In the genomic region with DNA sequence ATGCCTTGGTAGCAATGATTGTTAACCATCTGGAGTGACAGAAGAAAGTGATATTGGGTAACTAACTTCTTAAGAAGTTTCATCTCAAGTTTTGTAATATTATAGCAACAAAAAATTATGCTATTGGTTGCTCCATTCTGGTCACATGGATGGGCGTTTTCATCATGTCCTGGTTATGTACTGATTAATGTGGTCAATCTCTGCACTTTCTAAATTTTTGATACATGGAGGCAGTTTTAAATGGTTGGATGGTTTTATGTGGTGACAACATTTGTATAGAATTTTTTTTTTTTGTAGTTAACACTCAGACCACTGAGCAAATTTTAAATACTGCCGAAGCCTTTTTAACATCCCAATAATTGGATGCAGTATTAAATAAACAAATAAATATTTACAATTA, we compare ENCODE assay signal across 22 cellular contexts. TPM values are rescaled to one million over a fixed set of nuclear protein-coding genes. Genes with fewer than 3 reads are reported as not detected.
A peak's percentile ranks its signal among the peaks of the same experiment; 100 is the strongest.
DNase-seq lines count a peak whose midpoint lies in the region; ATAC-seq, FAIRE-seq and TF ChIP-seq lines count a peak whose summit lies in the region.
"Had no signal": no experiment of that assay in that cellular context is flagged by ENCODE, and none has a peak within 500 bp of the region (broad histone marks: within the 10 kb centered on the region; RNA-seq: fewer than 3 reads in every experiment).

No MANE protein-coding gene starts in this region.

- ATAC-seq in A549 (no peak), foreskin keratinocyte (no peak), GM21528 (IDR thresholded peaks at IDR 0.05; ENCODE audit: low FRiP score, unreplicated experiment) (no peak)
- no peak for ATAC-seq in CD4-positive, alpha-beta T cell (ENCODE audit: poor library complexity)
- ATAC-seq: sciatic nerve, T-helper 17 cell, upper lobe of right lung had no signal

- H3K4me1 ChIP-seq in A549: peaks cover 7% of the 10 kb centered on the region; the same call in 2 of the 3 replicates
- H3K4me1 ChIP-seq in GM23248 (ENCODE audit: insufficient read depth): peaks cover 19% of the 10 kb centered on the region
- H3K4me1 ChIP-seq in adipocyte (ENCODE audit: control insufficient read depth, insufficient read depth, low read length): peaks cover 16% of the 10 kb centered on the region
- peaks cover 21% of the 10 kb centered on the region for H3K4me1 ChIP-seq in foreskin keratinocyte
- H3K4me1 ChIP-seq in Peyer's patch: no peaks in the 10 kb centered on the region
- H3K4me1 ChIP-seq: esophagus squamous epithelium, upper lobe of right lung had no signal

- H4K20me1 ChIP-seq in GM23248 (ENCODE audit: insufficient read depth): no peaks in the 10 kb centered on the region

- no peak overlapping the region for H3K27ac Mint-ChIP-seq in activated T-cell treated with anti-CD3 and anti-CD28 coated beads, Interleukin-2, amount 50 U/mL, for 24 hours
- H3K27ac Mint-ChIP-seq in CD4-positive, alpha-beta T cell: no peak overlapping the region
- H3K27ac Mint-ChIP-seq: activated CD4-positive, alpha-beta T cell treated with anti-CD3 and anti-CD28 coated beads for 36 hours; memory B cell; T-helper 17 cell had no signal

- H3K27me3 ChIP-seq in GM23248 (replicated peaks; ENCODE audit: insufficient read depth): no peaks in the 10 kb centered on the region
- H3K27me3 ChIP-seq in adipocyte (replicated peaks; ENCODE audit: control insufficient read depth, insufficient read depth, low read length): no peaks in the 10 kb centered on the region
- H3K27me3 ChIP-seq in foreskin keratinocyte: no peaks in the 10 kb centered on the region
- H3K27me3 ChIP-seq in Peyer's patch: no peaks in the 10 kb centered on the region
- no peaks in the 10 kb centered on the region for H3K27me3 ChIP-seq in CD4-positive, alpha-beta T cell (ENCODE audit: control insufficient read depth, insufficient read depth, low read length)
- H3K27me3 ChIP-seq: esophagus squamous epithelium, upper lobe of right lung had no signal

- H3K36me3 Mint-ChIP-seq in activated T-cell treated with anti-CD3 and anti-CD28 coated beads, Interleukin-2, amount 50 U/mL, for 24 hours (ENCODE audit: low read depth): peaks cover 14% of the 10 kb centered on the region
- H3K36me3 Mint-ChIP-seq in CD4-positive, alpha-beta T cell (ENCODE audit: low read depth): peaks cover 33% of the 10 kb centered on the region

- DNase-seq in A549 (ENCODE audit: low read depth in 1 of 2, low spot score in 1 of 2): no peak
- DNase-seq in GM23248: peak; percentile 74
- DNase-seq in adipocyte (ENCODE audit: low read depth): peak; percentile 63
- DNase-seq in foreskin keratinocyte: peak in 1 of 2 donors; percentile 15
- DNase-seq in activated T-cell treated with anti-CD3 and anti-CD28 coated beads, Interleukin-2, amount 50 U/mL, for 24 hours: no peak
- DNase-seq in Peyer's patch: no peak
- no peak for DNase-seq in CD4-positive, alpha-beta T cell
- DNase-seq: activated CD4-positive, alpha-beta T cell treated with anti-CD3 and anti-CD28 coated beads for 36 hours; activated T-cell treated with anti-CD3 and anti-CD28 coated beads for 4 hours; cortex of kidney; DMS 273 treated with DMSO at 0.1 percent for 48 hours; esophagus squamous epithelium; KG1; NCI-H1436; NCI-H510A treated with DMSO at 0.1 percent for 48 hours; RPMI8226; stimulated activated naive CD4-positive, alpha-beta T cell treated with Interleukin-2 at 50 U/mL for 16 hours; T-helper 17 cell; upper lobe of right lung had no signal

- H3K79me2 ChIP-seq in GM23248 (ENCODE audit: insufficient read depth): no peaks in the 10 kb centered on the region

- peaks cover 26% of the 10 kb centered on the region for H3F3A ChIP-seq in GM23248 (ENCODE audit: insufficient read depth)

- POLR2A ChIA-PET in A549 (lab: Yijun Ruan, JAX): no interaction called here
- POLR2A ChIA-PET in CD4-positive, alpha-beta T cell (lab: Charles Lee): no interaction called here

- TF ChIP-seq EP300 in A549 (IDR thresholded peaks at IDR 0.05): no peak

- FAIRE-seq in A549 (lab: Jason Lieb, UNC): no peak

- TF ChIP-seq RAD21 in A549 (conservative IDR thresholded peaks at IDR 0.05 in 1 of 2, IDR thresholded peaks at IDR 0.05 in 1 of 2): no peak

- no peak overlapping the region for H3K4me3 Mint-ChIP-seq in activated T-cell treated with anti-CD3 and anti-CD28 coated beads, Interleukin-2, amount 50 U/mL, for 24 hours
- H3K4me3 Mint-ChIP-seq in CD4-positive, alpha-beta T cell: no peak overlapping the region
- H3K4me3 Mint-ChIP-seq: activated CD4-positive, alpha-beta T cell treated with anti-CD3 and anti-CD28 coated beads for 36 hours; memory B cell; T-helper 17 cell had no signal

- H3K9me3 Mint-ChIP-seq in activated T-cell treated with anti-CD3 and anti-CD28 coated beads, Interleukin-2, amount 50 U/mL, for 24 hours: no peaks in the 10 kb centered on the region
- no peaks in the 10 kb centered on the region for H3K9me3 Mint-ChIP-seq in CD4-positive, alpha-beta T cell
- H3K9me3 Mint-ChIP-seq: memory B cell had no signal

- H3K9me3 ChIP-seq in A549: no peaks in the 10 kb centered on the region
- H3K9me3 ChIP-seq in GM23248 (ENCODE audit: low read depth): no peaks in the 10 kb centered on the region
- no peaks in the 10 kb centered on the region for H3K9me3 ChIP-seq in adipocyte (ENCODE audit: control insufficient read depth, low read length)
- H3K9me3 ChIP-seq in Peyer's patch: no peaks in the 10 kb centered on the region
- H3K9me3 ChIP-seq in CD4-positive, alpha-beta T cell (ENCODE audit: control insufficient read depth, low read length): no peaks in the 10 kb centered on the region
- H3K9me3 ChIP-seq: esophagus squamous epithelium, upper lobe of right lung had no signal

- 82% methylated on average over 2 of the region's 2 CpGs for WGBS in A549 (ENCODE audit: missing lambda C conversion rate)
- 22 to 36% methylated on average over 2 of the region's 2 CpGs for WGBS in GM23248 (ENCODE audit: low coverage in 1 of 2, low lambda C conversion rate in 2 of 2, missing lambda C conversion rate in 2 of 2), 2 experiments

- H3K27me3 Mint-ChIP-seq in activated T-cell treated with anti-CD3 and anti-CD28 coated beads, Interleukin-2, amount 50 U/mL, for 24 hours: no peaks in the 10 kb centered on the region
- no peaks in the 10 kb centered on the region for H3K27me3 Mint-ChIP-seq in CD4-positive, alpha-beta T cell
- H3K27me3 Mint-ChIP-seq: activated CD4-positive, alpha-beta T cell treated with anti-CD3 and anti-CD28 coated beads for 36 hours; memory B cell; T-helper 17 cell had no signal

- H3K9me2 ChIP-seq in GM23248 (ENCODE audit: insufficient read depth): no peaks in the 10 kb centered on the region

- H3K27ac ChIP-seq in A549: no peak overlapping the region
- H3K27ac ChIP-seq in GM23248: peak overlapping the region; percentile 69
- peak overlapping the region; percentile 3 for H3K27ac ChIP-seq in foreskin keratinocyte
- H3K27ac ChIP-seq in Peyer's patch: no peak overlapping the region
- H3K27ac ChIP-seq in CD4-positive, alpha-beta T cell (ENCODE audit: low read depth, low read length): no peak overlapping the region
- H3K27ac ChIP-seq: esophagus squamous epithelium, upper lobe of right lung had no signal

- CTCF ChIA-PET in A549 (lab: Yijun Ruan, JAX): no interaction called here
- CTCF ChIA-PET in CD4-positive, alpha-beta T cell (lab: Charles Lee): no interaction called here

- peaks cover 3% of the 10 kb centered on the region for H3K4me1 Mint-ChIP-seq in activated T-cell treated with anti-CD3 and anti-CD28 coated beads, Interleukin-2, amount 50 U/mL, for 24 hours (ENCODE audit: low read depth)
- no peaks in the 10 kb centered on the region for H3K4me1 Mint-ChIP-seq in CD4-positive, alpha-beta T cell (ENCODE audit: low read depth)

- H3K4me2 ChIP-seq in A549: 0 out of 3 replicates have a peak overlapping the region, but pooled peaks have one; percentile 6
- peak overlapping the region; percentile 41 for H3K4me2 ChIP-seq in GM23248 (ENCODE audit: unreplicated experiment)

- TF ChIP-seq CTCF in A549 (IDR thresholded peaks at IDR 0.05) (no peak), foreskin keratinocyte (conservative IDR thresholded peaks at IDR 0.05) (no peak), Peyer's patch (IDR thresholded peaks at IDR 0.05) (no peak)
- no peak for TF ChIP-seq CTCF in CD4-positive, alpha-beta T cell (IDR thresholded peaks at IDR 0.05)

- H3K9ac ChIP-seq in GM23248 (no peak overlapping the region), adipocyte (ENCODE audit: low read length) (no peak overlapping the region)

- no peak overlapping the region for H2AFZ ChIP-seq in GM23248

- intact Hi-C loops in CD4-positive, alpha-beta T cell (cut with DNase I, micrococcal nuclease): no loop called here

- H3K36me3 ChIP-seq in GM23248 (ENCODE audit: low read depth) (no peaks in the 10 kb centered on the region), adipocyte (ENCODE audit: control insufficient read depth, insufficient read depth, low read length, severe bottlenecking) (no peaks in the 10 kb centered on the region), Peyer's patch (no peaks in the 10 kb centered on the region)
- H3K36me3 ChIP-seq: esophagus squamous epithelium, upper lobe of right lung had no signal

- TF ChIP-seq POLR2A in A549 (IDR thresholded peaks at IDR 0.05; ENCODE audit: low read length): no peak
- no peak for TF ChIP-seq POLR2A in Peyer's patch (IDR thresholded peaks at IDR 0.05)

- no peak overlapping the region for H3K4me3 ChIP-seq in A549
- peak overlapping the region; percentile 1; the same call in 1 of the 2 replicates for H3K4me3 ChIP-seq in GM23248
- H3K4me3 ChIP-seq in adipocyte (ENCODE audit: low read length): no peak overlapping the region
- H3K4me3 ChIP-seq in Peyer's patch: no peak overlapping the region
- H3K4me3 ChIP-seq: esophagus squamous epithelium, upper lobe of right lung had no signal

- in situ Hi-C loops in GM23248 (cut with MboI): no loop called here

TF ChIP-seq in A549, 52 proteins besides CTCF, POLR2A, EP300 and RAD21 (continues in another document):
- TF ChIP-seq KDM5A (IDR thresholded peaks at IDR 0.05): no peak
- no peak for TF ChIP-seq NFE2L2 (conservative IDR thresholded peaks at IDR 0.05; ENCODE audit: low read length)
- TF ChIP-seq NPAS2 (CRISPR knock-in tag; IDR thresholded peaks at IDR 0.05; ENCODE audit: borderline replicate concordance): no peak
- no peak for TF ChIP-seq HDAC2 (IDR thresholded peaks at IDR 0.05)

RNA-seq across cellular contexts. Expression of gene CCAR1, which starts 55.2 kb away (rescaled TPM):
- 98.8 and 99.2 TPM in 2 replicates for polyA plus RNA-seq in A549 (2011; rRNA removed)
- polyA plus RNA-seq in A549 (2012; cell fraction: cytosol; rRNA removed): 34.1 and 54.7 TPM in 2 replicates
- 40.6 and 53.3 TPM in 2 replicates for polyA plus RNA-seq in A549 (2012; cell fraction: nucleus; rRNA removed)
- polyA plus RNA-seq in A549 (2017; fragmentation: RNase III; extraction: RNeasy Plus Mini Kit Qiagen cat#74134 plus additional on column Dnase treatment): 103 to 108 TPM (median 107 TPM) in 3 replicates
- polyA minus RNA-seq in A549 (2011; rRNA and poly(A)+ RNA removed): 136 and 166 TPM in 2 replicates
- total RNA-seq in GM23248 (2014; rRNA removed; shearing (Covaris generic)): 32.4 and 37.9 TPM in 2 replicates
- 53.0 and 53.2 TPM in 2 replicates for polyA plus RNA-seq in GM23248 (2016; fragmentation: Nextera tagmentation; extraction: Ambion mirVana)
- 59.2 and 63.0 TPM in 2 replicates for total RNA-seq in foreskin keratinocyte
- polyA plus RNA-seq in foreskin keratinocyte: 50.8 and 65.4 TPM in 2 replicates
- 100 to 1,000 TPM in 2 of 4 donors, 10 to 100 TPM in 2; 63.7 to 215 (median 88.5) TPM for total RNA-seq in Peyer's patch
- 10 to 100 TPM; 68.9 to 82.2 TPM for total RNA-seq in CD4-positive, alpha-beta T cell

Comparison
In these comparisons a context has a peak if more than half of its experiments do, and no peak if none do; other contexts are left out.
1. DNase-seq: peak in GM23248 (single experiment) and adipocyte (single experiment); none in A549 (0 of 2), activated T-cell treated with anti-CD3 and anti-CD28 coated beads, Interleukin-2, amount 50 U/mL, for 24 hours (single experiment), Peyer's patch (0 of 3) and CD4-positive, alpha-beta T cell (0 of 10).
2. H3K27ac ChIP-seq: peak in GM23248 (single experiment) and foreskin keratinocyte (single experiment); none in A549 (0 of 2), Peyer's patch (0 of 4) and CD4-positive, alpha-beta T cell (single experiment).